ENCODE assay signal across 8 cellular contexts in genomic region chr22:45240810-45241631, GRCh38. TPM values are rescaled to one million over a fixed set of nuclear protein-coding genes. Genes with fewer than 3 reads are reported as not detected.
DNase-seq lines count a peak whose midpoint lies in the region; ATAC-seq and TF ChIP-seq lines count a peak whose summit lies in the region.

Gene KIAA0930, minus strand, starts transcription at chr22:45240894. Its CDS starts 191 bp downstream, at chr22:45240703.

- no peaks in the 10 kb centered on the region for H3K9me3 ChIP-seq in smooth muscle cell (replicated peaks; ENCODE audit: low read depth)

- WGBS in smooth muscle cell (ENCODE audit: low lambda C conversion rate), result 17% methylated on average over 17 of the region's 66 CpGs

- H3K9ac ChIP-seq in smooth muscle cell (ENCODE audit: low read depth), result peak within 1 kb of the TSS; percentile 59

- peaks cover 12% of the 10 kb centered on the region for H3F3A ChIP-seq in smooth muscle cell (ENCODE audit: low read depth)

- H3K79me2 ChIP-seq in smooth muscle cell (ENCODE audit: low read depth), result peaks cover 28% of the 10 kb centered on the region

- no peak for DNase-seq in AG09309 (ENCODE audit: low read depth)
- peak; percentile 31 for DNase-seq in NCI-H1105 (lab: John Stamatoyannopoulos, UW)
- DNase-seq in activated CD4-positive, CD25-positive, alpha-beta regulatory T cell treated with anti-CD3 and anti-CD28 coated beads, Interleukin-2, amount 50 U/mL, for 16 hours (ENCODE audit: low read depth, low spot score), result peak; percentile 62
- DNase-seq in cardiac fibroblast (ENCODE audit: low read depth in 2 of 2), result peak; percentile 69 to 81
- DNase-seq in inferior parietal cortex (ENCODE audit: extremely low spot score), result peak; percentile 26
- peak; percentile 68 for DNase-seq in smooth muscle cell (lab: John Stamatoyannopoulos, UW; ENCODE audit: unreplicated experiment)

- peaks cover 43% of the 10 kb centered on the region for H4K20me1 ChIP-seq in smooth muscle cell (ENCODE audit: low read depth)

- H3K4me3 ChIP-seq in AG09309 (ENCODE audit: control insufficient read depth, low read depth, low read length), result peak within 1 kb of the TSS; percentile 75
- peak within 1 kb of the TSS; percentile 65 to 69 for H3K4me3 ChIP-seq in cardiac fibroblast (replicated peaks in 1 of 2; ENCODE audit: low read depth in 2 of 2, low read length in 2 of 2)
- peak within 1 kb of the TSS; percentile 71 for H3K4me3 ChIP-seq in smooth muscle cell

- peak within 1 kb of the TSS; percentile 11 for H3K27ac ChIP-seq in smooth muscle cell (ENCODE audit: low read depth)

- ATAC-seq in GM19397 (IDR thresholded peaks at IDR 0.05; ENCODE audit: unreplicated experiment) (peak; percentile 54), GM21786 (IDR thresholded peaks at IDR 0.05; ENCODE audit: unreplicated experiment) (no peak)

- peaks cover 13% of the 10 kb centered on the region for H3K4me1 ChIP-seq in smooth muscle cell (ENCODE audit: low read depth)

- H3K36me3 ChIP-seq in smooth muscle cell (ENCODE audit: low read depth), result no peaks in the 10 kb centered on the region

- peak within 1 kb of the TSS; percentile 99 for H3K4me2 ChIP-seq in smooth muscle cell

- TF ChIP-seq CTCF in AG09309 (IDR thresholded peaks at IDR 0.05; ENCODE audit: control insufficient read depth, insufficient read depth, low read depth, low read length, missing control alignments) (no peak), cardiac fibroblast (IDR thresholded peaks at IDR 0.05; ENCODE audit: low read depth, low read length) (no peak), smooth muscle cell (IDR thresholded peaks at IDR 0.05; ENCODE audit: borderline replicate concordance, insufficient read depth, poor library complexity, severe bottlenecking) (no peak)

- peak within 1 kb of the TSS; percentile 58 for H2AFZ ChIP-seq in smooth muscle cell (ENCODE audit: low read depth)

- no peaks in the 10 kb centered on the region for H3K27me3 ChIP-seq in smooth muscle cell (ENCODE audit: low read depth)

RNA-seq across cellular contexts. Expression of gene KIAA0930, which starts in this region (rescaled TPM):
- 35.9 and 44.8 TPM in 2 replicates for total RNA-seq in smooth muscle cell
- polyA plus RNA-seq in smooth muscle cell, result 37.6 and 49.0 TPM in 2 replicates
